ENCODE assay signal across 12 cellular contexts in genomic region chr1:54397090-54397591, GRCh38. TPM values are rescaled to one million over a fixed set of nuclear protein-coding genes. Genes with fewer than 3 reads are reported as not detected.
DNase-seq lines count a peak whose midpoint lies in the region; ATAC-seq and TF ChIP-seq lines count a peak whose summit lies in the region.
"Had no signal": no experiment of that assay in that cellular context is flagged by ENCODE, and none has a peak within 500 bp of the region (broad histone marks: within the 10 kb centered on the region; RNA-seq: fewer than 3 reads in every experiment).

No MANE protein-coding gene starts in this region.

- DNase-seq in NCI-H2029 treated with DMSO at 0.1 percent for 48 hours (lab: John Stamatoyannopoulos, UW) (peak; percentile 89), adrenal gland (peak; percentile 74 to 94 (median 86)), immature natural killer cell (no peak), RPMI8226 (no peak)
- no peak for DNase-seq in stimulated activated effector memory CD8-positive, alpha-beta T cell treated with anti-CD3 and anti-CD28 coated beads, Interleukin-12 subunit alpha, Interleukin-12 subunit beta, amount 100 ng/mL, for 72 hours (ENCODE audit: low spot score in 2 of 2)
- no peak for DNase-seq in activated CD4-positive, alpha-beta T cell treated with anti-CD3 and anti-CD28 coated beads for 1 hour
- DNase-seq: CD4-positive, alpha-beta memory T cell; H7; SHP77; WERI-Rb-1 had no signal

- H3K27ac ChIP-seq in adrenal gland, result peak overlapping the region in 3 of 5 donors; percentile 17 to 65 (median 41)
- H3K27ac ChIP-seq: WERI-Rb-1 had no signal

- H3K4me3 ChIP-seq in adrenal gland, result no peak overlapping the region

- no peak for TF ChIP-seq CTCF in adrenal gland (IDR thresholded peaks at IDR 0.05)

- H3K4me1 ChIP-seq in adrenal gland (replicated peaks in 1 of 2), result peaks cover 12 to 33% of the 10 kb centered on the region in 2 donors

- H3K9me3 ChIP-seq in adrenal gland (replicated peaks in 1 of 3), result no peaks in the 10 kb centered on the region

- ATAC-seq in stimulated activated effector memory CD8-positive, alpha-beta T cell treated with anti-CD3 and anti-CD28 coated beads, Interleukin-12 subunit alpha, Interleukin-12 subunit beta, amount 100 ng/mL, for 72 hours, result no peak
- ATAC-seq in GM21723 (IDR thresholded peaks at IDR 0.05; ENCODE audit: unreplicated experiment) (no peak), GM18861 (IDR thresholded peaks at IDR 0.05; ENCODE audit: unreplicated experiment) (no peak)

- H3K9me3 Mint-ChIP-seq in immature natural killer cell, result no peaks in the 10 kb centered on the region
- H3K9me3 Mint-ChIP-seq in stimulated activated effector memory CD8-positive, alpha-beta T cell treated with anti-CD3 and anti-CD28 coated beads, Interleukin-12 subunit alpha, Interleukin-12 subunit beta, amount 100 ng/mL, for 72 hours, result no peaks in the 10 kb centered on the region
- H3K9me3 Mint-ChIP-seq: CD4-positive, alpha-beta memory T cell had no signal

- no peak overlapping the region for H3K4me3 Mint-ChIP-seq in immature natural killer cell
- H3K4me3 Mint-ChIP-seq in stimulated activated effector memory CD8-positive, alpha-beta T cell treated with anti-CD3 and anti-CD28 coated beads, Interleukin-12 subunit alpha, Interleukin-12 subunit beta, amount 100 ng/mL, for 72 hours, result no peak overlapping the region
- H3K4me3 Mint-ChIP-seq: CD4-positive, alpha-beta memory T cell had no signal

- H3K4me1 Mint-ChIP-seq in immature natural killer cell, result peaks cover 84 to 95% of the 10 kb centered on the region in 2 donors
- peaks cover 70% of the 10 kb centered on the region for H3K4me1 Mint-ChIP-seq in stimulated activated effector memory CD8-positive, alpha-beta T cell treated with anti-CD3 and anti-CD28 coated beads, Interleukin-12 subunit alpha, Interleukin-12 subunit beta, amount 100 ng/mL, for 72 hours

- H3K27ac Mint-ChIP-seq in immature natural killer cell, result peak overlapping the region in 5 of 6 donors; percentile 10 to 66 (median 41)
- peak overlapping the region; percentile 18 for H3K27ac Mint-ChIP-seq in stimulated activated effector memory CD8-positive, alpha-beta T cell treated with anti-CD3 and anti-CD28 coated beads, Interleukin-12 subunit alpha, Interleukin-12 subunit beta, amount 100 ng/mL, for 72 hours

- WGBS in adrenal gland, 4 donors, result 16 to 35% (median 28%) methylated on average over 5 of the region's 5 CpGs

- intact Hi-C loops in adrenal gland (cut with DNase I), result loop anchor here in 1 of 2 donors (10.0 kb wide), 1 partner anchor 82 kb away; no protein-coding TSS in a partner anchor

- H3K27me3 ChIP-seq in adrenal gland, result no peaks in the 10 kb centered on the region

- TF ChIP-seq POLR2A in adrenal gland (IDR thresholded peaks at IDR 0.05), result peak in 1 of 2 donors; percentile 18

- H3K36me3 Mint-ChIP-seq in immature natural killer cell, result peaks cover 17 to 47% (median 46%) of the 10 kb centered on the region in 3 donors
- H3K36me3 Mint-ChIP-seq in stimulated activated effector memory CD8-positive, alpha-beta T cell treated with anti-CD3 and anti-CD28 coated beads, Interleukin-12 subunit alpha, Interleukin-12 subunit beta, amount 100 ng/mL, for 72 hours, result peaks cover 93% of the 10 kb centered on the region

- no peaks in the 10 kb centered on the region for H3K27me3 Mint-ChIP-seq in immature natural killer cell (ENCODE audit: low read depth in 3 of 3)
- H3K27me3 Mint-ChIP-seq: CD4-positive, alpha-beta memory T cell had no signal

- H3K36me3 ChIP-seq in adrenal gland (replicated peaks in 1 of 2), result peaks cover 0 to 75% of the 10 kb centered on the region in 2 donors

RNA-seq across cellular contexts. Expression of gene SSBP3, which starts 9.1 kb away (rescaled TPM):
- 10 to 100 TPM; 17.9 to 91.5 (median 55.4) TPM for total RNA-seq in adrenal gland
- polyA plus RNA-seq in adrenal gland (100 to 1,000 TPM in 1 of 3 donors, 10 to 100 TPM in 2; 70.8 to 150 (median 86.5) TPM), immature natural killer cell (10 to 100 TPM; 19.8 to 30.1 (median 21.1) TPM)

Comparison
In these comparisons a context has a peak if more than half of its experiments do, and no peak if none do; other contexts are left out.
1. DNase-seq: peak in NCI-H2029 treated with DMSO at 0.1 percent for 48 hours (single experiment) and adrenal gland (7 of 7); none in immature natural killer cell (0 of 3), stimulated activated effector memory CD8-positive, alpha-beta T cell treated with anti-CD3 and anti-CD28 coated beads, Interleukin-12 subunit alpha, Interleukin-12 subunit beta, amount 100 ng/mL, for 72 hours (0 of 2), activated CD4-positive, alpha-beta T cell treated with anti-CD3 and anti-CD28 coated beads for 1 hour (single experiment) and RPMI8226 (single experiment).